Comparison of ENCODE assay signal across 21 cellular contexts in genomic region chr6:56905378-56905777, GRCh38. TPM values are rescaled to one million over a fixed set of nuclear protein-coding genes. Genes with fewer than 3 reads are reported as not detected.
"Had no signal": no experiment of that assay in that cellular context is flagged by ENCODE, and none has a peak within 500 bp of the region (broad histone marks: within the 10 kb centered on the region; RNA-seq: fewer than 3 reads in every experiment).

No MANE protein-coding gene starts in this region.

- H3K27ac ChIP-seq: coronary artery, esophagus muscularis mucosa, foreskin keratinocyte, gastroesophageal sphincter, heart right ventricle, left ventricle myocardium inferior, lower lobe of right lung had no signal

- H3K36me3 Mint-ChIP-seq: immature natural killer cell; naive thymus-derived CD4-positive, alpha-beta T cell had no signal

- DNase-seq: dermis blood vessel endothelial cell; dorsolateral prefrontal cortex; effector CD4-positive, alpha-beta T cell; effector memory CD4-positive, alpha-beta T cell; foreskin keratinocyte; glutamatergic neuron; heart right ventricle; hippocampal formation; immature natural killer cell; islet precursor cell; kidney; kidney glomerular epithelial cell; left ventricle myocardium inferior; mesendoderm had no signal

- H3K9me3 ChIP-seq: esophagus muscularis mucosa, gastroesophageal sphincter, heart right ventricle, left ventricle myocardium inferior, lower lobe of right lung had no signal

- H3K4me3 ChIP-seq: coronary artery, gastroesophageal sphincter, heart right ventricle, left ventricle myocardium inferior, lower lobe of right lung had no signal

- H3K4me3 Mint-ChIP-seq: immature natural killer cell had no signal

- H3K36me3 ChIP-seq: esophagus muscularis mucosa, gastroesophageal sphincter, heart right ventricle, left ventricle myocardium inferior, lower lobe of right lung had no signal

- H3K27ac Mint-ChIP-seq: immature natural killer cell; naive thymus-derived CD4-positive, alpha-beta T cell had no signal

- H3K4me1 ChIP-seq: left ventricle myocardium inferior had no signal

- H3K9me3 Mint-ChIP-seq: immature natural killer cell; naive thymus-derived CD4-positive, alpha-beta T cell had no signal

- H3K4me1 Mint-ChIP-seq: immature natural killer cell; naive thymus-derived CD4-positive, alpha-beta T cell had no signal

- H3K27me3 ChIP-seq: dorsolateral prefrontal cortex, esophagus muscularis mucosa, foreskin keratinocyte, gastroesophageal sphincter, heart right ventricle had no signal

RNA-seq across cellular contexts. Expression of gene BEND6, which starts 49.5 kb away (rescaled TPM):
- total RNA-seq: left lobe of liver, lung microvascular endothelial cell had no signal
- polyA plus RNA-seq: naive thymus-derived CD4-positive, alpha-beta T cell had no signal
